In the genomic region with DNA sequence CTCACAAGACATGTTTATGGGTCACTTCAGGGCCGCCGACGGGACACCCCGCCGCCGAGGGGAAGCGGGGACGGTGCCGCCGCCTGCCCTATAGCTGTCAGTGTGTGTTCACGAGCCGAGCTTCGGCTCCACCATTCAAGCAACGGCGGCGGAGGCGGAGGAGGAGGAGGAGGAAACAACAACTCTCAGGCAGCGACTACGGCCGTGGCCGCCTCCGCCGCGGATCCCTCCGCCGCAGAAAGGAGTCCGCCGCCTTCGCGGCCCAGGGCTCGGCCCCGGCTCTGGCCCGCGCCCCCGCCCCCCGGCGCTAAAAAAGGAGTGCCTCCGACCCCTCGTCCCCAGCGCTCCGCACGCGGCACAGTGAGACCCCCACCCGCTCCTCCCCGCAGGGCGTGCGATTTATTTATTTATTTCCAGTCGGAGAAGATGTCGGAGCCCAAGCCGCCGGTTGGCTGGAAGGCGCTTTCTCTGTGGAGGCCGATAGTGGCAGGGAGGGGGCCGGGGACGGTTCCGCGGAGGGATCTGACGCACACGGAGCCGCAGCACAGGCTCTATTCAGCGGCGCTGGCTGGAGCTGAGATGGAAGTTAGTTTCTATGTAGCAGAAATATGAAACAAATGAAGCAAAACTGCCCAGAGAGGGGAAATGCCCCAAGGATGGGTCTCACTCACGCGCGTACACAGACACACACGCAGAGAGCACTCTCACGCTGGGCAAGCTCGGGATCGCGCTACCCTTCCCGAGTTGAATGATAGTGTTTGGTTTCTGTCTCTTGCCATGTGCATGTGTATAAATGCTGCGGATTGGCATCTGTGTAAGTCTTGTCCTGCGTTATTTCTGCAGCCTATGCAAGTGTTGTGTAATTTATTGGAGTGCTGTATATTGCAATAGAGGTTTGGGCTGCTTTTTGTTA, we compare ENCODE assay signal across 8 cellular contexts. TPM values are rescaled to one million over a fixed set of nuclear protein-coding genes. Genes with fewer than 3 reads are reported as not detected.
DNase-seq lines count a peak whose midpoint lies in the region; ATAC-seq and TF ChIP-seq lines count a peak whose summit lies in the region.

Gene PHIP, minus strand, starts transcription at position 198 of the 913 bp plus-strand sequence. Its CDS starts 186 bp downstream, at position 12.

- H3K27me3 Mint-ChIP-seq in activated CD4-positive, alpha-beta T cell treated with anti-CD3 and anti-CD28 coated beads for 36 hours, result peaks cover 7% of the 10 kb centered on the region

- H3K9me3 Mint-ChIP-seq in activated CD4-positive, alpha-beta T cell treated with anti-CD3 and anti-CD28 coated beads for 36 hours (ENCODE audit: low read depth), result no peaks in the 10 kb centered on the region

- ATAC-seq in HG03457 (IDR thresholded peaks at IDR 0.05; ENCODE audit: unreplicated experiment), result peak; percentile 58
- peak; percentile 82 for ATAC-seq in activated CD4-positive, alpha-beta T cell treated with anti-CD3 and anti-CD28 coated beads for 36 hours

- H3K27ac Mint-ChIP-seq in activated CD4-positive, alpha-beta T cell treated with anti-CD3 and anti-CD28 coated beads for 36 hours, result peak within 1 kb of the TSS; percentile 96

- intact Hi-C loops in activated CD4-positive, alpha-beta T cell treated with anti-CD3 and anti-CD28 coated beads for 36 hours (cut with DNase I, micrococcal nuclease), result loop anchor here (1.0 to 10.0 kb wide), 13 partner anchors 38 to 1084 kb away; partner anchors contain the start of genes HMGN3 (in 2 of the 2), IRAK1BP1 (in 2 of the 2), LCA5 (in 2 of the 2) and BCKDHB (in 1 of the 2)

- H3K27me3 ChIP-seq in BE2C, result no peaks in the 10 kb centered on the region

- peaks cover 7% of the 10 kb centered on the region; the same call in 1 of the 2 replicates for H3K36me3 ChIP-seq in BE2C

- peaks cover 34% of the 10 kb centered on the region for H3K4me1 Mint-ChIP-seq in activated CD4-positive, alpha-beta T cell treated with anti-CD3 and anti-CD28 coated beads for 36 hours

- peak; percentile 92 for DNase-seq in BE2C
- DNase-seq in GM19240 (ENCODE audit: insufficient read length, low spot score), result peak; percentile 37
- peak; percentile 88 to 96 for DNase-seq in NCI-H524 (lab: John Stamatoyannopoulos, UW)
- DNase-seq in activated CD4-positive, alpha-beta T cell treated with anti-CD3 and anti-CD28 coated beads for 36 hours, result peak; percentile 95
- peak; percentile 99 for DNase-seq in choroid plexus epithelial cell (ENCODE audit: low read depth)
- DNase-seq in kidney tubule cell (ENCODE audit: low spot score), result peak; percentile 96
- peak; percentile 77 to 81 for DNase-seq in stimulated activated CD4-positive, alpha-beta T cell treated with anti-CD3 and anti-CD28 coated beads, Interleukin-1b, Interleukin-23, amount 100 ng/mL, for 1 hour (ENCODE audit: low read depth in 2 of 2)

- H3K4me3 Mint-ChIP-seq in activated CD4-positive, alpha-beta T cell treated with anti-CD3 and anti-CD28 coated beads for 36 hours, result peak within 1 kb of the TSS; percentile 89

- TF ChIP-seq CTCF in BE2C (IDR thresholded peaks at IDR 0.05; ENCODE audit: low read depth, low read length) (no peak), choroid plexus epithelial cell (conservative IDR thresholded peaks at IDR 0.05; ENCODE audit: low read depth, low read length) (peak; percentile 2)

- H3K36me3 Mint-ChIP-seq in activated CD4-positive, alpha-beta T cell treated with anti-CD3 and anti-CD28 coated beads for 36 hours (ENCODE audit: low read depth), result peaks cover 19% of the 10 kb centered on the region

- CTCF ChIA-PET in activated CD4-positive, alpha-beta T cell treated with anti-CD3 and anti-CD28 coated beads for 36 hours (lab: Charles Lee), result interaction anchor here (1.0 to 1.1 kb wide), 2 partner anchors 11 to 24 kb away, joined by 3 to 5 read pairs; no protein-coding TSS in a partner anchor

- H3K4me3 ChIP-seq in BE2C (ENCODE audit: low read depth, low read length) (peak within 1 kb of the TSS; percentile 86), choroid plexus epithelial cell (ENCODE audit: low read depth, low read length) (peak within 1 kb of the TSS; percentile 89)

- H3K4me1 ChIP-seq in BE2C, result no peaks in the 10 kb centered on the region; the same call in 1 of the 2 replicates

- no peaks in the 10 kb centered on the region for H3K9me3 ChIP-seq in BE2C

- POLR2A ChIA-PET in activated CD4-positive, alpha-beta T cell treated with anti-CD3 and anti-CD28 coated beads for 36 hours (lab: Charles Lee), result interaction anchor here (0.7 to 1.4 kb wide), 3 partner anchors 17 to 253 kb away, joined by 3 to 6 read pairs (median 3); no protein-coding TSS in a partner anchor

RNA-seq across cellular contexts. Expression of gene PHIP, which starts in this region (rescaled TPM):
- 4.3 TPM for polyA plus RNA-seq in BE2C (2012; ENCODE audit: insufficient read depth, insufficient read length, low read depth)
- 10 to 100 TPM; 24.8 to 25.5 TPM for total RNA-seq in activated CD4-positive, alpha-beta T cell treated with anti-CD3 and anti-CD28 coated beads for 36 hours

Comparison
In these comparisons a context has a peak if more than half of its experiments do, and no peak if none do; other contexts are left out.
1. Peak in every context shown above with its lines: DNase-seq, ATAC-seq and H3K4me3 ChIP-seq.
2. DNase-seq: peak in every context shown above with its lines; median percentile 99 in choroid plexus epithelial cell; 96 in kidney tubule cell; 95 in activated CD4-positive, alpha-beta T cell treated with anti-CD3 and anti-CD28 coated beads for 36 hours; 92 in BE2C; 92 in NCI-H524; 79 in stimulated activated CD4-positive, alpha-beta T cell treated with anti-CD3 and anti-CD28 coated beads, Interleukin-1b, Interleukin-23, amount 100 ng/mL, for 1 hour; 37 in GM19240.